Comparison of ENCODE assay signal across 8 cellular contexts in the genomic region with DNA sequence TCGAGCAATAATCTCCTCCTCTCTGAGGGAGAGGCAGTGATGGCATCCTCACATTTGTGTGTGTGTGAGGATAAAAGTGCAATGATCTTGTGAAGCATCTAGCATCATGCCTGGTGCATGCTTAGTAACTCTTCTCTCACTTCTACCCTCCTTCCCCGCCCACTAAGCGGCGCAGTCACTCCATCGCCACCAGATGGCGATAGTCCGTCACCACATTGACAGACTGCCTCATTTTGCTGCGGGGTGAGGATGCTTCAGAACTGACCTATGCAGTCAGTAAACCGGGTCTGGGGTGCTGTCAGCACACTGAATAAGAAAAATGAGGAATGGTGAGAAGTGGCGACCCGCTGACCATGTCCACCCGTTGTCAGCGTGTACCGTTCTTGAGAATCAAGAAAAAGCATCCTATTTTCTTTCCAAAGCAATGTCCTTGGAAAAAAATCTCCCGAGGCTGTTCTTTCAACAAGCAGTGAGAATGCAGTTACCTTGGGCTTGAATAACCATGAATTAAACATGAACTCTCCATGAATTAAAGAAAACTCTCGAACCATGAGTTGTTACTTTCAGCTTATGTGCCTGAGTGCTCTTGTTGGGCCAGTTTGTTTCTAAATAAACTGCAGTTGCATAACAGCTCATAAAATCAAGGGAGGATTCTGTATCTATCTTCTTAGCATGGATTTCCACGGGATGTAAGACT. TPM values are rescaled to one million over a fixed set of nuclear protein-coding genes. Genes with fewer than 3 reads are reported as not detected.
A peak's percentile ranks its signal among the peaks of the same experiment; 100 is the strongest.
DNase-seq lines count a peak whose midpoint lies in the region; ATAC-seq lines count a peak whose summit lies in the region.

No MANE protein-coding gene starts in this region.

- intact Hi-C loops in CD4-positive, alpha-beta memory T cell (cut with micrococcal nuclease), result loop anchor here (1.0 to 5.0 kb wide), 3 partner anchors 19 to 671 kb away; no protein-coding TSS in a partner anchor

- H3K4me1 ChIP-seq in CD4-positive, alpha-beta memory T cell (ENCODE audit: insufficient read depth, low read length), result no peaks in the 10 kb centered on the region

- no peaks in the 10 kb centered on the region for H3K9me3 ChIP-seq in CD4-positive, alpha-beta memory T cell (ENCODE audit: control insufficient read depth in 1 of 2, low read length in 2 of 2)

- DNase-seq in CD4-positive, alpha-beta memory T cell, result peak; percentile 56 to 62 (median 60)
- peak; percentile 62 for DNase-seq in NCI-H774 (lab: John Stamatoyannopoulos, UW)
- DNase-seq in activated CD8-positive, alpha-beta T cell treated with anti-CD3 and anti-CD28 coated beads, Interleukin-2, amount 10 ng/mL, durations not matched to agents 7 days and 5 days, result peak; percentile 79
- peak; percentile 62 for DNase-seq in effector CD4-positive, alpha-beta T cell
- peak; percentile 94 for DNase-seq in medulla oblongata (ENCODE audit: extremely low spot score)
- peak; percentile 27 for DNase-seq in stimulated activated CD8-positive, alpha-beta memory T cell treated with anti-CD3 and anti-CD28 coated beads, Interleukin-15, amount 100 ng/mL, for 24 hours (ENCODE audit: low read depth)

- no peaks in the 10 kb centered on the region for H3K9me3 Mint-ChIP-seq in CD4-positive, alpha-beta memory T cell
- no peaks in the 10 kb centered on the region for H3K9me3 Mint-ChIP-seq in activated CD8-positive, alpha-beta T cell treated with anti-CD3 and anti-CD28 coated beads, Interleukin-2, amount 10 ng/mL, durations not matched to agents 7 days and 5 days (ENCODE audit: insufficient read depth)

- no peak overlapping the region for H3K4me3 ChIP-seq in CD4-positive, alpha-beta memory T cell (ENCODE audit: low read length in 2 of 2)

- POLR2A ChIA-PET in CD4-positive, alpha-beta memory T cell (lab: Charles Lee; ENCODE audit: partially characterized antibody), result interaction anchor here (1.4 to 2.7 kb wide), 2 partner anchors 37 to 535 kb away, joined by 4 to 9 read pairs; a partner anchor contains a TSS
- POLR2A ChIA-PET in activated CD8-positive, alpha-beta T cell treated with anti-CD3 and anti-CD28 coated beads, Interleukin-2, amount 10 ng/mL, durations not matched to agents 7 days and 5 days (lab: Charles Lee), result interaction anchor here (1.6 kb wide), 1 partner anchor 535 kb away, joined by 7 read pairs; no protein-coding TSS in a partner anchor

- H3K27me3 ChIP-seq in CD4-positive, alpha-beta memory T cell (ENCODE audit: insufficient read depth, low read length), result no peaks in the 10 kb centered on the region

- peaks cover 0 to 13% of the 10 kb centered on the region in 2 donors for H3K27me3 Mint-ChIP-seq in CD4-positive, alpha-beta memory T cell
- peaks cover 3% of the 10 kb centered on the region for H3K27me3 Mint-ChIP-seq in activated CD8-positive, alpha-beta T cell treated with anti-CD3 and anti-CD28 coated beads, Interleukin-2, amount 10 ng/mL, durations not matched to agents 7 days and 5 days (ENCODE audit: low read depth)

- no peak overlapping the region for H3K4me3 Mint-ChIP-seq in CD4-positive, alpha-beta memory T cell
- no peak overlapping the region for H3K4me3 Mint-ChIP-seq in activated CD8-positive, alpha-beta T cell treated with anti-CD3 and anti-CD28 coated beads, Interleukin-2, amount 10 ng/mL, durations not matched to agents 7 days and 5 days

- CTCF ChIA-PET in CD4-positive, alpha-beta memory T cell (lab: Charles Lee; ENCODE audit: partially characterized antibody), result interaction anchor here (0.6 to 5.4 kb wide), 24 partner anchors 8 to 1643 kb away, joined by 3 to 56 read pairs (median 4); a partner anchor contains a TSS
- CTCF ChIA-PET in activated CD8-positive, alpha-beta T cell treated with anti-CD3 and anti-CD28 coated beads, Interleukin-2, amount 10 ng/mL, durations not matched to agents 7 days and 5 days (lab: Charles Lee), result interaction anchor here (0.7 to 4.5 kb wide), 22 partner anchors 8 to 671 kb away, joined by 3 to 44 read pairs (median 4); a partner anchor contains a TSS

- H3K27ac Mint-ChIP-seq in CD4-positive, alpha-beta memory T cell, result peak overlapping the region in 1 of 7 donors; percentile 37
- no peak overlapping the region for H3K27ac Mint-ChIP-seq in activated CD8-positive, alpha-beta T cell treated with anti-CD3 and anti-CD28 coated beads, Interleukin-2, amount 10 ng/mL, durations not matched to agents 7 days and 5 days

- ATAC-seq in GM19395 (IDR thresholded peaks at IDR 0.05; ENCODE audit: unreplicated experiment), result peak; percentile 96
- ATAC-seq in HG03460 (IDR thresholded peaks at IDR 0.05; ENCODE audit: unreplicated experiment), result peak; percentile 96
- ATAC-seq in activated CD8-positive, alpha-beta T cell treated with anti-CD3 and anti-CD28 coated beads, Interleukin-2, amount 10 ng/mL, durations not matched to agents 7 days and 5 days, result peak; percentile 97

- peaks cover 0 to 7% (median 3%) of the 10 kb centered on the region in 4 donors for H3K4me1 Mint-ChIP-seq in CD4-positive, alpha-beta memory T cell
- peaks cover 2% of the 10 kb centered on the region for H3K4me1 Mint-ChIP-seq in activated CD8-positive, alpha-beta T cell treated with anti-CD3 and anti-CD28 coated beads, Interleukin-2, amount 10 ng/mL, durations not matched to agents 7 days and 5 days (ENCODE audit: low read depth)

- H3K27ac ChIP-seq in CD4-positive, alpha-beta memory T cell (ENCODE audit: low read depth, low read length), result no peak overlapping the region

- H3K36me3 Mint-ChIP-seq in CD4-positive, alpha-beta memory T cell, result no peaks in the 10 kb centered on the region
- no peaks in the 10 kb centered on the region for H3K36me3 Mint-ChIP-seq in activated CD8-positive, alpha-beta T cell treated with anti-CD3 and anti-CD28 coated beads, Interleukin-2, amount 10 ng/mL, durations not matched to agents 7 days and 5 days (ENCODE audit: low read depth)

- H3K36me3 ChIP-seq in CD4-positive, alpha-beta memory T cell (ENCODE audit: insufficient read depth, low read length), result no peaks in the 10 kb centered on the region

RNA-seq across cellular contexts. Expression of a gene that starts 37.3 kb away (rescaled TPM):
- total RNA-seq in CD4-positive, alpha-beta memory T cell, result 10 to 100 TPM; 22.5 to 23.9 TPM
- 10 to 100 TPM in 1 of 2 donors, 1 to 10 TPM in 1; 9.1 to 10.8 TPM for polyA plus RNA-seq in CD4-positive, alpha-beta memory T cell
- total RNA-seq in activated CD8-positive, alpha-beta T cell treated with anti-CD3 and anti-CD28 coated beads, Interleukin-2, amount 10 ng/mL, durations not matched to agents 7 days and 5 days, result 10 to 100 TPM in 1 of 2 experiments, 1 to 10 TPM in 1; 9.1 to 10.4 TPM

Comparison
In these comparisons a context has a peak if more than half of its experiments do, and no peak if none do; other contexts are left out.
1. DNase-seq: peak in every context shown above with its lines; median percentile 94 in medulla oblongata; 79 in activated CD8-positive, alpha-beta T cell treated with anti-CD3 and anti-CD28 coated beads, Interleukin-2, amount 10 ng/mL, durations not matched to agents 7 days and 5 days; 62 in NCI-H774; 62 in effector CD4-positive, alpha-beta T cell; 60 in CD4-positive, alpha-beta memory T cell; 27 in stimulated activated CD8-positive, alpha-beta memory T cell treated with anti-CD3 and anti-CD28 coated beads, Interleukin-15, amount 100 ng/mL, for 24 hours.